Comparison of ENCODE assay signal across 1 cellular context in genomic region chr1:94120591-94120901, GRCh38.
TF ChIP-seq lines count a peak whose summit lies in the region.

No MANE protein-coding gene starts in this region.

TF ChIP-seq in HepG2, 621 proteins besides CTCF, POLR2A, EP300 and RAD21:
- TF ChIP-seq TP53 (CRISPR knock-in tag; conservative IDR thresholded peaks at IDR 0.05), result no peak
- TF ChIP-seq ZNF616 (CRISPR knock-in tag; IDR thresholded peaks at IDR 0.05; ENCODE audit: low read depth), result no peak
- TF ChIP-seq PBX2 (CRISPR knock-in tag; IDR thresholded peaks at IDR 0.05), result 0 out of 2 replicates have a peak, but pooled peaks have one; percentile 45
- 0 out of 2 replicates have a peak, but pooled peaks have one; percentile 28 for TF ChIP-seq SALL1 (CRISPR knock-in tag; IDR thresholded peaks at IDR 0.05)
- no peak for TF ChIP-seq MTA1 (CRISPR knock-in tag; IDR thresholded peaks at IDR 0.05; ENCODE audit: borderline replicate concordance)
- TF ChIP-seq PCBP1 (IDR thresholded peaks at IDR 0.05; ENCODE audit: borderline replicate concordance, low read depth, low read length), result 0 out of 2 replicates have a peak, but pooled peaks have one; percentile 28
- TF ChIP-seq ZNF281 (CRISPR knock-in tag; IDR thresholded peaks at IDR 0.05; ENCODE audit: borderline replicate concordance), result peak; percentile 81; the same call in 1 of the 2 replicates
- peak; percentile 27; the same call in 1 of the 2 replicates for TF ChIP-seq ZNF687 (CRISPR knock-in tag; IDR thresholded peaks at IDR 0.05)
- TF ChIP-seq HNRNPK (IDR thresholded peaks at IDR 0.05; ENCODE audit: low read depth, low read length, poor library complexity, severe bottlenecking), result peak; percentile 46
- TF ChIP-seq NCOA2 (CRISPR knock-in tag; IDR thresholded peaks at IDR 0.05), result no peak
- no peak for TF ChIP-seq ZNF331 (CRISPR knock-in tag; IDR thresholded peaks at IDR 0.05)
